ENCODE assay signal across 18 cellular contexts in the genomic region with DNA sequence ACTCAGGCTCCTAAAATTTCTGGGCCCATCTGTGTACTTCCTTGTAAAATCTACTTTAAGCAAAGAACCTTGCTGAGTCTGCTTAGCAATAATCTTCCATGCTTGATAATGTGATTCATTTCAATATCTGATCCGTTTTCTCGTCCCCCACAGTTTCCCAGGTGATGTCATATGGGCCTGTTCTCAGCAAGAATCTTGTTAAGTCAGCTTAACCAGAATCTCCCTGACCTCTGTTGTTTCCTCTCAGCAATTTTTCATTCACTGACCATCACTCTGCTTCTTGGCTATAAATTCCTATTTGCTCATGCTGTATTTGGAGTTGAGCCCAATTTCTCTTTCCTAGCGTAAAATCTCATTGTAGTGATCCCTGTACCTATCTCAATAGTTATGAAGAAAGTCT. TPM values are rescaled to one million over a fixed set of nuclear protein-coding genes. Genes with fewer than 3 reads are reported as not detected.
A peak's percentile ranks its signal among the peaks of the same experiment; 100 is the strongest.
DNase-seq lines count a peak whose midpoint lies in the region; ATAC-seq, FAIRE-seq and TF ChIP-seq lines count a peak whose summit lies in the region.
"Had no signal": no experiment of that assay in that cellular context is flagged by ENCODE, and none has a peak within 500 bp of the region (broad histone marks: within the 10 kb centered on the region; RNA-seq: fewer than 3 reads in every experiment).

No MANE protein-coding gene starts in this region.

- H3K4me1 Mint-ChIP-seq in mesothelial cell of epicardium = peaks cover 9% of the 10 kb centered on the region
- H3K4me1 Mint-ChIP-seq: B cell had no signal

- no peaks in the 10 kb centered on the region for H3K36me3 Mint-ChIP-seq in mesothelial cell of epicardium

- no peak overlapping the region for H3K4me3 Mint-ChIP-seq in mesothelial cell of epicardium
- H3K4me3 Mint-ChIP-seq: B cell; CD4-positive, alpha-beta T cell; HFFc6 had no signal

- FAIRE-seq in bronchial epithelial cell (lab: Jason Lieb, UNC) = no peak
- FAIRE-seq: A204.1 had no signal

- no peak for ATAC-seq in HG02970 (IDR thresholded peaks at IDR 0.05; ENCODE audit: low FRiP score, unreplicated experiment)
- no peak for ATAC-seq in HG03442 (IDR thresholded peaks at IDR 0.05; ENCODE audit: unreplicated experiment)

- no peaks in the 10 kb centered on the region for H3K27me3 Mint-ChIP-seq in mesothelial cell of epicardium (ENCODE audit: low read depth)
- H3K27me3 Mint-ChIP-seq: B cell; CD4-positive, alpha-beta T cell had no signal

- TF ChIP-seq CTCF in bronchial epithelial cell (IDR thresholded peaks at IDR 0.05; ENCODE audit: insufficient read depth, low read length, severe bottlenecking) = no peak
- no peak for TF ChIP-seq CTCF in mesothelial cell of epicardium (IDR thresholded peaks at IDR 0.05; ENCODE audit: unreplicated experiment)

- no peak overlapping the region for H3K27ac Mint-ChIP-seq in mesothelial cell of epicardium
- H3K27ac Mint-ChIP-seq: B cell; CD4-positive, alpha-beta T cell; HFFc6 had no signal

- no peaks in the 10 kb centered on the region for H3K27me3 ChIP-seq in bronchial epithelial cell (ENCODE audit: control insufficient read depth, insufficient read depth, low read length)

- H3K4me3 ChIP-seq in bronchial epithelial cell (ENCODE audit: low read depth, low read length) (no peak overlapping the region), skeletal muscle cell (ENCODE audit: low read depth, low read length) (no peak overlapping the region)

- H3K9me3 Mint-ChIP-seq in mesothelial cell of epicardium = peaks cover 9% of the 10 kb centered on the region

- no peaks in the 10 kb centered on the region for H3K36me3 ChIP-seq in bronchial epithelial cell (ENCODE audit: control insufficient read depth, insufficient read depth, low read length)

- DNase-seq in amniotic epithelial cell (ENCODE audit: low read depth) = peak; percentile 16
- peak; percentile 8 for DNase-seq in bronchial epithelial cell (ENCODE audit: low read depth)
- peak; percentile 19 for DNase-seq in kidney tubule cell (ENCODE audit: low spot score)
- peak; percentile 48 for DNase-seq in skeletal muscle cell (ENCODE audit: low read depth)
- DNase-seq in mesothelial cell of epicardium (ENCODE audit: low spot score in 2 of 2, unreplicated experiment in 2 of 2) = no peak
- DNase-seq: C1 segment of cervical spinal cord; Calu3; CD4-positive, alpha-beta T cell; DMS 273 treated with DMSO at 0.1 percent for 48 hours; HCEC 1CT; HFFc6; IMR-90 had no signal

RNA-seq across cellular contexts. Expression of a gene that starts 13.9 kb away (rescaled TPM):
- total RNA-seq in bronchial epithelial cell (not detected in 2 replicates), mesothelial cell of epicardium (not detected in 3 replicates)
- total RNA-seq: B cell; Calu3; CD4-positive, alpha-beta T cell; Daoy; H4; HFFc6; IMR-90 had no signal

RNA-seq across cellular contexts. Expression of a gene that starts 20.7 kb away (rescaled TPM):
- total RNA-seq in bronchial epithelial cell (not detected in 2 replicates), mesothelial cell of epicardium (not detected in 3 replicates)
- total RNA-seq: B cell; Calu3; CD4-positive, alpha-beta T cell; Daoy; H4; HFFc6; IMR-90 had no signal

RNA-seq across cellular contexts. Expression of a gene that starts 44.2 kb away (rescaled TPM):
- not detected in 2 replicates for total RNA-seq in bronchial epithelial cell
- total RNA-seq in mesothelial cell of epicardium = not detected in 3 replicates
- total RNA-seq: B cell; Calu3; CD4-positive, alpha-beta T cell; Daoy; HFFc6; IMR-90 had no signal

Comparison
In these comparisons a context has a peak if more than half of its experiments do, and no peak if none do; other contexts are left out.
1. DNase-seq: peak in amniotic epithelial cell (single experiment), bronchial epithelial cell (single experiment), kidney tubule cell (single experiment) and skeletal muscle cell (single experiment); none in mesothelial cell of epicardium (0 of 2).